Comparison of ENCODE assay signal across 1 cellular context in genomic region chrX:153925739-153926593, GRCh38.
TF ChIP-seq lines count a peak whose summit lies in the region.

Gene ARHGAP4, minus strand, starts transcription at chrX:153926264. Its CDS starts 62 bp downstream, at chrX:153926202.

TF ChIP-seq in K562, 482 proteins besides CTCF, POLR2A, EP300 and RAD21 (continued from another document and continues in another):
- TF ChIP-seq TGIF2 (CRISPR knock-in tag; IDR thresholded peaks at IDR 0.05) (no peak), ZNF316 (IDR thresholded peaks at IDR 0.05) (peak; percentile 70), THRAP3 (IDR thresholded peaks at IDR 0.05; ENCODE audit: borderline replicate concordance) (0 out of 2 replicates have a peak, but pooled peaks have one; percentile 29), TRIM24 (IDR thresholded peaks at IDR 0.05) (no peak), DMBX1 (CRISPR knock-in tag; IDR thresholded peaks at IDR 0.05; ENCODE audit: borderline replicate concordance) (peak; percentile 58; the same call in 1 of the 2 replicates), BCL6 (CRISPR knock-in tag; IDR thresholded peaks at IDR 0.05) (no peak), FOXO4 (CRISPR knock-in tag; IDR thresholded peaks at IDR 0.05) (no peak), ZNF77 (CRISPR knock-in tag; IDR thresholded peaks at IDR 0.05) (no peak), ZBTB43 (CRISPR knock-in tag; IDR thresholded peaks at IDR 0.05) (no peak), ZNF140 (CRISPR knock-in tag; IDR thresholded peaks at IDR 0.05) (no peak), ZNF518B (CRISPR knock-in tag; IDR thresholded peaks at IDR 0.05) (no peak), NRF1 (conservative IDR thresholded peaks at IDR 0.05 in 1 of 2, IDR thresholded peaks at IDR 0.05 in 1 of 2) (peak; percentile 20 to 24; a peak in 2 of 4 replicates), GTF2B (IDR thresholded peaks at IDR 0.05; ENCODE audit: extremely low read depth, insufficient read length) (no peak), FOXA3 (CRISPR knock-in tag; conservative IDR thresholded peaks at IDR 0.05 in 1 of 2, IDR thresholded peaks at IDR 0.05 in 1 of 2) (no peak), ARID3A (IDR thresholded peaks at IDR 0.05; ENCODE audit: borderline replicate concordance, low read depth, low read length) (no peak), NKRF (IDR thresholded peaks at IDR 0.05; ENCODE audit: borderline replicate concordance) (no peak), TAF1 (IDR thresholded peaks at IDR 0.05; ENCODE audit: control insufficient read depth, extremely low read depth, insufficient read depth, low read length, severe bottlenecking) (no peak), HNRNPL (IDR thresholded peaks at IDR 0.05; ENCODE audit: low read depth, low read length) (peak; percentile 99), XRCC3 (IDR thresholded peaks at IDR 0.05) (no peak), EP400 (IDR thresholded peaks at IDR 0.05) (no peak), TOE1 (IDR thresholded peaks at IDR 0.05; ENCODE audit: borderline replicate concordance) (0 out of 2 replicates have a peak, but pooled peaks have one; percentile 18), TOE1 (CRISPR knock-in tag; IDR thresholded peaks at IDR 0.05; ENCODE audit: borderline replicate concordance, low read depth) (no peak), CREB3 (tag; conservative IDR thresholded peaks at IDR 0.05; ENCODE audit: low read depth) (no peak), HIVEP1 (CRISPR knock-in tag; IDR thresholded peaks at IDR 0.05) (no peak), MGA (IDR thresholded peaks at IDR 0.05) (peak; percentile 77), ZNF174 (CRISPR knock-in tag; IDR thresholded peaks at IDR 0.05) (no peak), C11orf30 (IDR thresholded peaks at IDR 0.05; ENCODE audit: low read depth) (no peak), RHOXF2B (CRISPR knock-in tag; conservative IDR thresholded peaks at IDR 0.05) (no peak), TAF15 (IDR thresholded peaks at IDR 0.05; ENCODE audit: low read depth, low read length) (0 out of 2 replicates have a peak, but pooled peaks have one; percentile 82), CBX8 (IDR thresholded peaks at IDR 0.05; ENCODE audit: borderline replicate concordance, extremely low read depth, low read depth, low read length, poor library complexity, severe bottlenecking) (no peak), NR1H2 (CRISPR knock-in tag; IDR thresholded peaks at IDR 0.05) (no peak), HNRNPUL1 (IDR thresholded peaks at IDR 0.05; ENCODE audit: low read length) (0 out of 2 replicates have a peak, but pooled peaks have one; percentile 38), RBM22 (IDR thresholded peaks at IDR 0.05; ENCODE audit: low read depth, low read length, poor library complexity, severe bottlenecking) (peak; percentile 80), JUNB (CRISPR knock-in tag; conservative IDR thresholded peaks at IDR 0.05) (no peak)
